ENCODE assay signal across 16 cellular contexts in the genomic region with DNA sequence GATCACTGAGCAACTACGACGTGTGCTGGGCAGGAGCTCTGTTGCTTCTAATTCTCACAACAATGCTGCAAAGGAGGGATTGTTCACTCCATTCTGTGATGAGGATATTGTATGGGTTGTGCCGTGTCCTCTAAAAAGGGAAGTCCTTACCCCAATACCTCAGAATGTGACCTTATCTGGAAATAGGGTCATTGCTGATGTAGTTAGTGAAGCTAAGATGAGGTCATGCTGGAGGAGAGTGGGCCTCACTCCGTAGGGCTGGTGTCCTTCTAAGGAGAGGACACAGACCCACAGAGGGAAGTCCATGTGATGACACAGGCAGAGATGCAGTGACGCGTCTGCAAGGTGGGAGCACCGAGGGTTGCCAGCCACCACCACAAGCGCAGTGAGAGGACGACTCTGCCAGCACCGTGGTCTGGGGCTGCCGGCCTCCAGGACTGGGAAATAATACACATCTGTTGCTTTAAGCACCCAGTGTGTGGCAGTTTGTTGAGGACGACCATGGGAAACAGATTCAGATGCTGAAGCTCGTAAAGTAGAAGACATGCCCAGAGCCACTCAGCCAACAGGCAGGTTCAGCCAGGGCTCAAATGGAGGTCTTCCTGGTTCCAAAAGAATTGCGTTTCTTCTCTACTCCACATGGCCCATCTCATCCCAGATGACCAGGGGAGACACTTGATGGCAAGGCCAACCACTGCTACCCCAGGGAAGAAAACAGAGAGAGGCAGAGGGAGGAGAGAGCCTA.
"Had no signal": no experiment of that assay in that cellular context is flagged by ENCODE, and none has a peak within 500 bp of the region (broad histone marks: within the 10 kb centered on the region; RNA-seq: fewer than 3 reads in every experiment).

No MANE protein-coding gene starts in this region.

- H3K9me3 ChIP-seq: lower lobe of right lung, suprapubic skin, upper lobe of left lung had no signal

- H3K4me3 ChIP-seq: lower lobe of right lung, suprapubic skin, upper lobe of left lung had no signal

- H3K27me3 Mint-ChIP-seq: activated CD4-positive, alpha-beta memory T cell treated with anti-CD3 and anti-CD28 coated beads, Interleukin-2, amount 10 ng/mL, durations not matched to agents 7 days and 5 days had no signal

- ATAC-seq: activated CD4-positive, alpha-beta T cell treated with anti-CD3 and anti-CD28 coated beads for 36 hours; activated naive CD4-positive, alpha-beta T cell treated with anti-CD3 and anti-CD28 coated beads, Interleukin-2, amount 50 U/mL, for 72 hours; lower lobe of right lung; sciatic nerve; stimulated activated naive CD8-positive, alpha-beta T cell treated with anti-CD3 and anti-CD28 coated beads, Interleukin-15, Interleukin-2, amounts not matched to agents 100 U/mL and 50 U/mL, for 24 hours had no signal

- H3K36me3 ChIP-seq: lower lobe of right lung, suprapubic skin, upper lobe of left lung, WERI-Rb-1 had no signal

- H3K36me3 Mint-ChIP-seq: brain had no signal

- H3K4me3 Mint-ChIP-seq: activated CD4-positive, alpha-beta memory T cell treated with anti-CD3 and anti-CD28 coated beads, Interleukin-2, amount 10 ng/mL, durations not matched to agents 7 days and 5 days; activated CD4-positive, alpha-beta T cell treated with anti-CD3 and anti-CD28 coated beads for 36 hours; brain had no signal

- H3K27ac ChIP-seq: lower lobe of right lung, suprapubic skin, upper lobe of left lung, WERI-Rb-1 had no signal

- H3K9me3 Mint-ChIP-seq: activated naive CD4-positive, alpha-beta T cell treated with anti-CD3 and anti-CD28 coated beads, Interleukin-2, amount 50 U/mL, for 72 hours; brain had no signal

- H3K27me3 ChIP-seq: upper lobe of left lung had no signal

- H3K27ac Mint-ChIP-seq: activated CD4-positive, alpha-beta memory T cell treated with anti-CD3 and anti-CD28 coated beads, Interleukin-2, amount 10 ng/mL, durations not matched to agents 7 days and 5 days; activated CD4-positive, alpha-beta T cell treated with anti-CD3 and anti-CD28 coated beads for 36 hours; activated naive CD4-positive, alpha-beta T cell treated with anti-CD3 and anti-CD28 coated beads, Interleukin-2, amount 50 U/mL, for 72 hours; brain; progenitor cell of endocrine pancreas had no signal

- DNase-seq: activated CD4-positive, alpha-beta memory T cell treated with anti-CD3 and anti-CD28 coated beads, Interleukin-2, amount 10 ng/mL, durations not matched to agents 7 days and 5 days; activated CD4-positive, alpha-beta T cell treated with anti-CD3 and anti-CD28 coated beads for 36 hours; activated CD8-positive, alpha-beta memory T cell treated with anti-CD3 and anti-CD28 coated beads, Interleukin-2, amount 50 U/mL, for 48 hours; amygdala; hypothalamus; lower lobe of right lung; midbrain; stimulated activated CD4-positive, alpha-beta T cell treated with anti-CD3 and anti-CD28 coated beads, Interleukin-2, amount 100 ng/mL, for 24 hours; stimulated activated naive CD8-positive, alpha-beta T cell treated with anti-CD3 and anti-CD28 coated beads, Interleukin-15, Interleukin-2, amounts not matched to agents 100 U/mL and 50 U/mL, for 24 hours; upper lobe of left lung; WERI-Rb-1 had no signal
